ENCODE assay signal across 8 cellular contexts in the genomic region with DNA sequence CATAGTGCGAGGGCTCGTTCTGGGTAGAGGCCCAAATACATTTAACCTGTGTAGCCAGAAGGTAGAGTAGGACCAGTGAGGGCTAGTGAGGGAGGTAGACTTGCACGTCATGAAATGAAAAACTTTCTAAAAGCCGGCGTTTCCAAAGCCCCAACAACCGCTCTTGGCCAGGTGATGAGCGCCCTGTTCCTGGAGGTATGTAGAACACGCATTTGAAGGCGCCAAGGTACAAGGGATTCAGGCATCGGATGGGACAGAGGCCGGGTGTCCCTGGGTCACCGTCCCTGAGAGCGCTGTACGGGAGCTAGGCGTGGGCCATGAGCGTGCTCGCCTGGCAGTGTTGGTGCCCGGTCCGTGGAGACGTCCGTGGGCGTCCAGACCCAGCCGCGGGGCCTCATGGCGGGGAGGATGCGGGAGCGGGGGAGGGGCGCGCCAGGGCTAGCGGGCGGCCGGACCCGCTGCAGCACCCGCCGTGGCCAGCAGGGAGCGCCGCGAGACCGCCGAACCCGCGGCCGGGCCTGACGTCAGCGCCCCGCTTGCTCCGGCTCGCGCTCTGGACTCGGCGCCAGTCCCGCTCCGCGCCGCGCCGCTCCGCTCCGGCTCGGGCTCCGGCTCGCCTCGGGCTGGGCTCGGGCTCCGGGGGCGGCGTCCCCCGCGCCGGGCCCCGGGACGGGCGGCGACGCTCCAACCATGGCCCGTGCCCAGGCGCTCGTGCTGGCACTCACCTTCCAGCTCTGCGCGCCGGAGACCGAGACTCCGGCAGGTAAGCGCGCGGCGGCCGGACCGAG. TPM values are rescaled to one million over a fixed set of nuclear protein-coding genes. Genes with fewer than 3 reads are reported as not detected.
DNase-seq lines count a peak whose midpoint lies in the region; ATAC-seq and TF ChIP-seq lines count a peak whose summit lies in the region.

A gene (plus strand): TSS at position 568 of the 788 bp plus-strand sequence. CDS start 123 bp downstream, at position 691.

- peaks cover 21% of the 10 kb centered on the region for H3K4me1 Mint-ChIP-seq in activated CD4-positive, alpha-beta T cell treated with anti-CD3 and anti-CD28 coated beads, Interleukin-2, amount 10 ng/mL, durations not matched to agents 7 days and 5 days
- peaks cover 23% of the 10 kb centered on the region for H3K4me1 Mint-ChIP-seq in dendritic cell treated with granulocyte-macrophage colony-stimulating factor and Interleukin-4, amounts not matched to agents 40 ng/mL and 50 ng/mL, for 4 days (ENCODE audit: low read depth)

- peak within 1 kb of the TSS; percentile 52 for H3K27ac Mint-ChIP-seq in activated CD4-positive, alpha-beta T cell treated with anti-CD3 and anti-CD28 coated beads, Interleukin-2, amount 10 ng/mL, durations not matched to agents 7 days and 5 days
- peak within 1 kb of the TSS; percentile 6 for H3K27ac Mint-ChIP-seq in dendritic cell treated with granulocyte-macrophage colony-stimulating factor and Interleukin-4, amounts not matched to agents 40 ng/mL and 50 ng/mL, for 4 days

- CTCF ChIA-PET in activated CD4-positive, alpha-beta T cell treated with anti-CD3 and anti-CD28 coated beads, Interleukin-2, amount 10 ng/mL, durations not matched to agents 7 days and 5 days (lab: Charles Lee), result interaction anchor here (0.6 to 0.8 kb wide), 2 partner anchors 30 to 92 kb away, joined by 3 to 5 read pairs; no protein-coding TSS in a partner anchor

- peaks cover 6 to 28% (median 18%) of the 10 kb centered on the region in 4 donors for H3K4me1 ChIP-seq in liver (ENCODE audit: control insufficient read depth in 4 of 4, insufficient read depth in 4 of 4, low read length in 3 of 4)

- H3K4me3 Mint-ChIP-seq in activated CD4-positive, alpha-beta T cell treated with anti-CD3 and anti-CD28 coated beads, Interleukin-2, amount 10 ng/mL, durations not matched to agents 7 days and 5 days, result peak within 1 kb of the TSS; percentile 61
- peak within 1 kb of the TSS; percentile 79 for H3K4me3 Mint-ChIP-seq in dendritic cell treated with granulocyte-macrophage colony-stimulating factor and Interleukin-4, amounts not matched to agents 40 ng/mL and 50 ng/mL, for 4 days

- TF ChIP-seq CTCF in GM12865 (IDR thresholded peaks at IDR 0.05; ENCODE audit: insufficient read depth, low read depth, low read length, missing control alignments) (peak; percentile 82), liver (IDR thresholded peaks at IDR 0.05; ENCODE audit: low read depth, low read length, missing input control) (peak; percentile 94)

- H3K36me3 Mint-ChIP-seq in activated CD4-positive, alpha-beta T cell treated with anti-CD3 and anti-CD28 coated beads, Interleukin-2, amount 10 ng/mL, durations not matched to agents 7 days and 5 days (ENCODE audit: low read depth), result peaks cover 1% of the 10 kb centered on the region
- H3K36me3 Mint-ChIP-seq in dendritic cell treated with granulocyte-macrophage colony-stimulating factor and Interleukin-4, amounts not matched to agents 40 ng/mL and 50 ng/mL, for 4 days (ENCODE audit: low read depth), result no peaks in the 10 kb centered on the region

- no peak within 1 kb of the TSS for H3K4me3 ChIP-seq in GM12865 (ENCODE audit: low read depth, low read length)
- H3K4me3 ChIP-seq in liver (ENCODE audit: low read depth in 1 of 3, low read length in 3 of 3), result peak within 1 kb of the TSS; percentile 64 to 96 (median 71)

- WGBS in liver, result 4% methylated on average over 89 of the region's 89 CpGs

- peaks cover 51% of the 10 kb centered on the region for H3K27me3 Mint-ChIP-seq in activated CD4-positive, alpha-beta T cell treated with anti-CD3 and anti-CD28 coated beads, Interleukin-2, amount 10 ng/mL, durations not matched to agents 7 days and 5 days
- H3K27me3 Mint-ChIP-seq in dendritic cell treated with granulocyte-macrophage colony-stimulating factor and Interleukin-4, amounts not matched to agents 40 ng/mL and 50 ng/mL, for 4 days, result peaks cover 63% of the 10 kb centered on the region

- H3K9me3 ChIP-seq in liver (ENCODE audit: control insufficient read depth in 4 of 4, low read length in 3 of 4), result no peaks in the 10 kb centered on the region

- H3K9me3 Mint-ChIP-seq in activated CD4-positive, alpha-beta T cell treated with anti-CD3 and anti-CD28 coated beads, Interleukin-2, amount 10 ng/mL, durations not matched to agents 7 days and 5 days, result no peaks in the 10 kb centered on the region
- H3K9me3 Mint-ChIP-seq in dendritic cell treated with granulocyte-macrophage colony-stimulating factor and Interleukin-4, amounts not matched to agents 40 ng/mL and 50 ng/mL, for 4 days, result no peaks in the 10 kb centered on the region

- peak; percentile 72 for DNase-seq in GM12865 (ENCODE audit: low read depth)
- DNase-seq in NCI-H2227 treated with DMSO at 0.1 percent for 48 hours (lab: John Stamatoyannopoulos, UW), result peak; percentile 80
- DNase-seq in activated CD4-positive, alpha-beta T cell treated with anti-CD3 and anti-CD28 coated beads, Interleukin-2, amount 10 ng/mL, durations not matched to agents 7 days and 5 days, result peak; percentile 70
- DNase-seq in stimulated activated CD4-positive, alpha-beta T cell treated with anti-CD3 and anti-CD28 coated beads, Interleukin-4, amount 100 ng/mL, for 1 hour, result peak; percentile 84

- intact Hi-C loops in dendritic cell treated with granulocyte-macrophage colony-stimulating factor and Interleukin-4, amounts not matched to agents 40 ng/mL and 50 ng/mL, for 4 days (cut with micrococcal nuclease), result loop anchor here (5.0 to 10.0 kb wide), 3 partner anchors 1146 to 1679 kb away; no protein-coding TSS in a partner anchor

- no peaks in the 10 kb centered on the region for H3K36me3 ChIP-seq in liver (ENCODE audit: control insufficient read depth in 4 of 4, insufficient read depth in 3 of 4, low read depth in 1 of 4, low read length in 3 of 4)

- peak within 1 kb of the TSS; percentile 6 to 89 for H3K9ac ChIP-seq in liver (ENCODE audit: low read depth in 1 of 2, low read length in 2 of 2)

- peak; percentile 47 to 64 for TF ChIP-seq RAD21 in liver (IDR thresholded peaks at IDR 0.05)

- POLR2A ChIA-PET in activated CD4-positive, alpha-beta T cell treated with anti-CD3 and anti-CD28 coated beads, Interleukin-2, amount 10 ng/mL, durations not matched to agents 7 days and 5 days (lab: Charles Lee), result no interaction called here

- no peaks in the 10 kb centered on the region for H3K27me3 ChIP-seq in liver (ENCODE audit: control insufficient read depth in 4 of 4, insufficient read depth in 4 of 4, low read length in 3 of 4)

- ATAC-seq in HG02884 (IDR thresholded peaks at IDR 0.05; ENCODE audit: unreplicated experiment) (peak; percentile 59), HG02938 (IDR thresholded peaks at IDR 0.05; ENCODE audit: unreplicated experiment) (no peak)

- peak within 1 kb of the TSS; percentile 73 to 83 for H3K27ac ChIP-seq in liver (ENCODE audit: low read depth in 1 of 2, low read length in 2 of 2)

TF ChIP-seq in liver, 16 proteins besides CTCF, POLR2A, EP300 and RAD21 (continues in another document):
- TF ChIP-seq FOXA2 (IDR thresholded peaks at IDR 0.05) (no peak), FOXA1 (IDR thresholded peaks at IDR 0.05) (no peak), TAF1 (conservative IDR thresholded peaks at IDR 0.05) (no peak), EGR1 (IDR thresholded peaks at IDR 0.05; ENCODE audit: low read depth in 2 of 2) (no peak), RXRA (IDR thresholded peaks at IDR 0.05) (no peak), HNF4G (IDR thresholded peaks at IDR 0.05) (no peak), JUND (IDR thresholded peaks at IDR 0.05) (no peak)
- TF ChIP-seq, protein P1, sequence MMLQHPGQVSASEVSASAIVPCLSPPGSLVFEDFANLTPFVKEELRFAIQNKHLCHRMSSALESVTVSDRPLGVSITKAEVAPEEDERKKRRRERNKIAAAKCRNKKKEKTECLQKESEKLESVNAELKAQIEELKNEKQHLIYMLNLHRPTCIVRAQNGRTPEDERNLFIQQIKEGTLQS (IDR thresholded peaks at IDR 0.05), result no peak
- TF ChIP-seq, protein P2, sequence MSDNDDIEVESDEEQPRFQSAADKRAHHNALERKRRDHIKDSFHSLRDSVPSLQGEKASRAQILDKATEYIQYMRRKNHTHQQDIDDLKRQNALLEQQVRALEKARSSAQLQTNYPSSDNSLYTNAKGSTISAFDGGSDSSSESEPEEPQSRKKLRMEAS (IDR thresholded peaks at IDR 0.05), result no peak
- TF ChIP-seq, protein P3, sequence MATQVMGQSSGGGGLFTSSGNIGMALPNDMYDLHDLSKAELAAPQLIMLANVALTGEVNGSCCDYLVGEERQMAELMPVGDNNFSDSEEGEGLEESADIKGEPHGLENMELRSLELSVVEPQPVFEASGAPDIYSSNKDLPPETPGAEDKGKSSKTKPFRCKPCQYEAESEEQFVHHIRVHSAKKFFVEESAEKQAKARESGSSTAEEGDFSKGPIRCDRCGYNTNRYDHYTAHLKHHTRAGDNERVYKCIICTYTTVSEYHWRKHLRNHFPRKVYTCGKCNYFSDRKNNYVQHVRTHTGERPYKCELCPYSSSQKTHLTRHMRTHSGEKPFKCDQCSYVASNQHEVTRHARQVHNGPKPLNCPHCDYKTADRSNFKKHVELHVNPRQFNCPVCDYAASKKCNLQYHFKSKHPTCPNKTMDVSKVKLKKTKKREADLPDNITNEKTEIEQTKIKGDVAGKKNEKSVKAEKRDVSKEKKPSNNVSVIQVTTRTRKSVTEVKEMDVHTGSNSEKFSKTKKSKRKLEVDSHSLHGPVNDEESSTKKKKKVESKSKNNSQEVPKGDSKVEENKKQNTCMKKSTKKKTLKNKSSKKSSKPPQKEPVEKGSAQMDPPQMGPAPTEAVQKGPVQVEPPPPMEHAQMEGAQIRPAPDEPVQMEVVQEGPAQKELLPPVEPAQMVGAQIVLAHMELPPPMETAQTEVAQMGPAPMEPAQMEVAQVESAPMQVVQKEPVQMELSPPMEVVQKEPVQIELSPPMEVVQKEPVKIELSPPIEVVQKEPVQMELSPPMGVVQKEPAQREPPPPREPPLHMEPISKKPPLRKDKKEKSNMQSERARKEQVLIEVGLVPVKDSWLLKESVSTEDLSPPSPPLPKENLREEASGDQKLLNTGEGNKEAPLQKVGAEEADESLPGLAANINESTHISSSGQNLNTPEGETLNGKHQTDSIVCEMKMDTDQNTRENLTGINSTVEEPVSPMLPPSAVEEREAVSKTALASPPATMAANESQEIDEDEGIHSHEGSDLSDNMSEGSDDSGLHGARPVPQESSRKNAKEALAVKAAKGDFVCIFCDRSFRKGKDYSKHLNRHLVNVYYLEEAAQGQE (IDR thresholded peaks at IDR 0.05), result no peak

RNA-seq across cellular contexts. Expression of the gene that starts here (rescaled TPM):
- under 1 TPM; 0.22 to 0.31 TPM for total RNA-seq in activated CD4-positive, alpha-beta T cell treated with anti-CD3 and anti-CD28 coated beads, Interleukin-2, amount 10 ng/mL, durations not matched to agents 7 days and 5 days
- total RNA-seq in liver, result 10 to 100 TPM in 1 of 2 donors, 1 to 10 TPM in 1; 4.6 to 15.1 TPM
- polyA plus RNA-seq in liver, result 1 to 10 TPM; 1.6 to 7.4 TPM

Comparison
In these comparisons a context has a peak if more than half of its experiments do, and no peak if none do; other contexts are left out.
1. RNA of the gene that starts here (total RNA-seq): 4.6 to 15.1 TPM in liver; 0.22 to 0.31 TPM in activated CD4-positive, alpha-beta T cell treated with anti-CD3 and anti-CD28 coated beads, Interleukin-2, amount 10 ng/mL, durations not matched to agents 7 days and 5 days; every median in the first group is over 4 times any median in the second.
2. Peak in DNase-seq in activated CD4-positive, alpha-beta T cell treated with anti-CD3 and anti-CD28 coated beads, Interleukin-2, amount 10 ng/mL, durations not matched to agents 7 days and 5 days; RNA of the gene not detected or under 1 TPM.
3. Peak in every context shown above with its lines, with median percentiles within 50 percentile points of each other: DNase-seq.